Comparison of ENCODE assay signal across 8 cellular contexts in the genomic region with DNA sequence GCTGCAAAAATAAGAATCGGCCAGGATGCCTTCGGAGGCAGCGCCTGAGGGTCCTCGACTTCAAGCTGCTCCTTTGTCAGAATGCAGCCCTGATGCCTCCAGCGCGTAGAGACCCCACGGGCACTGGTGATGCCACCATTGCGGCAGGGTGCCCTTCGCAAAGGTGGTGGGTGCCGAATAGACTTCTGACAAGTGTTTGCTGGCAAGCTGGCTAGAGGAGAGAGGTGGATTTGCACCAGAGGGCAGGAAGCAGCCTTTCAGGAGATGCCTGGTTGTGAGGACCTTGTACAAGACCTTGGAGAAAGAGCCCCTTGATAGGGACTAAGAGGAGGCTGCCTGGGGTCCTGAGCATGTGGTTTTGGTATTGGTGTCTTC.
DNase-seq lines count a peak whose midpoint lies in the region; ATAC-seq and TF ChIP-seq lines count a peak whose summit lies in the region.

No MANE protein-coding gene starts in this region.

- no peaks in the 10 kb centered on the region for H4K20me1 ChIP-seq in DOHH2 (ENCODE audit: control insufficient read depth, insufficient read depth, low read depth, low read length)

- H3K27me3 ChIP-seq in DOHH2 (ENCODE audit: control insufficient read depth, low read length), result peaks cover 4% of the 10 kb centered on the region

- H3K4me3 Mint-ChIP-seq in brain (peak overlapping the region; percentile 83 to 89 (median 86)), nephron progenitor cell (peak overlapping the region; percentile 62)

- H3K27ac Mint-ChIP-seq in brain, result peak overlapping the region; percentile 79 to 98 (median 95)
- peak overlapping the region; percentile 77 for H3K27ac Mint-ChIP-seq in nephron progenitor cell

- peaks cover 4% of the 10 kb centered on the region for H3K27me3 Mint-ChIP-seq in brain
- peaks cover 8% of the 10 kb centered on the region for H3K27me3 Mint-ChIP-seq in nephron progenitor cell (ENCODE audit: low read depth, poor library complexity)

- intact Hi-C loops in sciatic nerve (cut with DNase I), result no loop called here

- no peaks in the 10 kb centered on the region; the same call in 1 of the 2 replicates for H3F3A ChIP-seq in DOHH2 (ENCODE audit: control insufficient read depth, insufficient read depth)

- peak overlapping the region; percentile 69 for H3K27ac ChIP-seq in DOHH2 (ENCODE audit: low read depth, low read length)

- peak overlapping the region; percentile 92 for H3K4me2 ChIP-seq in DOHH2 (ENCODE audit: low read length)

- H3K4me1 Mint-ChIP-seq in brain, result peaks cover 82% of the 10 kb centered on the region
- H3K4me1 Mint-ChIP-seq in nephron progenitor cell, result peaks cover 76% of the 10 kb centered on the region

- H3K9me3 ChIP-seq in DOHH2 (ENCODE audit: control insufficient read depth, insufficient read depth, low read length), result no peaks in the 10 kb centered on the region

- H3K9me2 ChIP-seq in DOHH2 (replicated peaks; ENCODE audit: control insufficient read depth, low read length), result no peaks in the 10 kb centered on the region

- H3K4me1 ChIP-seq in DOHH2 (ENCODE audit: control insufficient read depth, low read length), result peaks cover 65% of the 10 kb centered on the region

- H3K36me3 Mint-ChIP-seq in brain, result no peaks in the 10 kb centered on the region
- no peaks in the 10 kb centered on the region for H3K36me3 Mint-ChIP-seq in nephron progenitor cell (ENCODE audit: low read depth)

- no peak for TF ChIP-seq CTCF in DOHH2 (IDR thresholded peaks at IDR 0.05; ENCODE audit: low read depth, low read length, poor library complexity, severe bottlenecking)
- TF ChIP-seq CTCF in brain (conservative IDR thresholded peaks at IDR 0.05), result no peak
- no peak for TF ChIP-seq CTCF in nephron progenitor cell (IDR thresholded peaks at IDR 0.05)

- peak overlapping the region; percentile 84 for H3K4me3 ChIP-seq in DOHH2 (ENCODE audit: low read length)

- peaks cover 12% of the 10 kb centered on the region for H3K36me3 ChIP-seq in DOHH2 (ENCODE audit: control insufficient read depth, low read length)

- DNase-seq in nephron progenitor cell (no peak), SIG-M5 (lab: John Stamatoyannopoulos, UW) (no peak), sciatic nerve (ENCODE audit: low spot score) (no peak)

- ATAC-seq in HG02943 (IDR thresholded peaks at IDR 0.05; ENCODE audit: low read depth, unreplicated experiment) (peak; percentile 0), HG02870 (IDR thresholded peaks at IDR 0.05; ENCODE audit: unreplicated experiment) (no peak), HG02840 (IDR thresholded peaks at IDR 0.05; ENCODE audit: low FRiP score, unreplicated experiment) (no peak), sciatic nerve (no peak)

- H3K9me3 Mint-ChIP-seq in brain (no peaks in the 10 kb centered on the region), nephron progenitor cell (no peaks in the 10 kb centered on the region)

- H3K79me2 ChIP-seq in DOHH2 (ENCODE audit: control insufficient read depth, low read length), result peaks cover 56% of the 10 kb centered on the region
